Comparison of ENCODE assay signal across 23 cellular contexts in genomic region chr17:19301973-19302372, GRCh38.
A peak's percentile ranks its signal among the peaks of the same experiment; 100 is the strongest.
DNase-seq lines count a peak whose midpoint lies in the region; ATAC-seq and TF ChIP-seq lines count a peak whose summit lies in the region.
"Had no signal": no experiment of that assay in that cellular context is flagged by ENCODE, and none has a peak within 500 bp of the region (broad histone marks: within the 10 kb centered on the region; RNA-seq: fewer than 3 reads in every experiment).

No MANE protein-coding gene starts in this region.

- H2BK5ac ChIP-seq in mesenchymal stem cell (ENCODE audit: low read depth, low read length, poor library complexity, severe bottlenecking), result no peak overlapping the region

- H3K27me3 ChIP-seq in right atrium auricular region, result no peaks in the 10 kb centered on the region
- no peaks in the 10 kb centered on the region for H3K27me3 ChIP-seq in esophagus (ENCODE audit: control insufficient read depth in 1 of 2, insufficient read depth in 2 of 2, low read length in 2 of 2)
- no peaks in the 10 kb centered on the region for H3K27me3 ChIP-seq in parathyroid adenoma (ENCODE audit: control insufficient read depth, insufficient read depth, low read length)
- H3K27me3 ChIP-seq in adrenal gland, result no peaks in the 10 kb centered on the region
- no peaks in the 10 kb centered on the region for H3K27me3 ChIP-seq in H7 (ENCODE audit: control insufficient read depth, insufficient read depth, low read length)
- H3K27me3 ChIP-seq in mesenchymal stem cell (ENCODE audit: control insufficient read depth in 1 of 2, insufficient read depth in 1 of 2, low read length in 2 of 2), result no peaks in the 10 kb centered on the region

- H4K91ac ChIP-seq in mesenchymal stem cell (ENCODE audit: low read length), result no peak overlapping the region

- no peak for TF ChIP-seq POLR2A in adrenal gland (IDR thresholded peaks at IDR 0.05)

- H3K4me2 ChIP-seq in parathyroid adenoma (ENCODE audit: low read length) (no peak overlapping the region), mesenchymal stem cell (ENCODE audit: low read length, poor library complexity, severe bottlenecking) (no peak overlapping the region)

- no peak overlapping the region for H2BK12ac ChIP-seq in mesenchymal stem cell (ENCODE audit: low read length in 2 of 2)

- H3K4ac ChIP-seq in mesenchymal stem cell (ENCODE audit: low read depth in 1 of 2, low read length in 2 of 2), result no peak overlapping the region

- no peak overlapping the region for H3K14ac ChIP-seq in mesenchymal stem cell (ENCODE audit: low read length in 2 of 2)

- H4K8ac ChIP-seq in mesenchymal stem cell (ENCODE audit: low read length), result no peak overlapping the region

- H3K36me3 ChIP-seq in right atrium auricular region (no peaks in the 10 kb centered on the region), esophagus (ENCODE audit: control insufficient read depth in 2 of 2, insufficient read depth in 2 of 2, low read length in 1 of 2) (peaks cover 3 to 27% of the 10 kb centered on the region in 2 donors), parathyroid adenoma (ENCODE audit: control insufficient read depth, insufficient read depth, low read length) (no peaks in the 10 kb centered on the region), adrenal gland (replicated peaks in 1 of 2) (no peaks in the 10 kb centered on the region), H7 (replicated peaks; ENCODE audit: control insufficient read depth, insufficient read depth, low read length) (peaks cover 3% of the 10 kb centered on the region), mesenchymal stem cell (ENCODE audit: control insufficient read depth in 1 of 2, insufficient read depth in 2 of 2, low read depth in 1 of 2, low read length in 2 of 2) (peaks cover 27 to 31% of the 10 kb centered on the region in 2 experiments)

- H3K4me1 ChIP-seq in right atrium auricular region (peaks cover 0 to 94% of the 10 kb centered on the region in 2 donors), esophagus (ENCODE audit: control insufficient read depth in 2 of 2, insufficient read depth in 2 of 2, low read length in 1 of 2) (peaks cover 5 to 20% of the 10 kb centered on the region in 2 donors), parathyroid adenoma (peaks cover 64% of the 10 kb centered on the region), adrenal gland (replicated peaks in 1 of 2) (peaks cover 25 to 65% of the 10 kb centered on the region in 2 donors), mesenchymal stem cell (ENCODE audit: control insufficient read depth, insufficient read depth, low read depth, low read length) (peaks cover 20% of the 10 kb centered on the region)

- intact Hi-C loops in Right ventricle myocardium inferior (cut with DNase I) (no loop called here), adrenal gland (cut with DNase I) (no loop called here)

- H3K4me3 ChIP-seq in right atrium auricular region, result no peak overlapping the region
- H3K4me3 ChIP-seq in esophagus (ENCODE audit: low read depth in 1 of 2, low read length in 2 of 2), result no peak overlapping the region
- H3K4me3 ChIP-seq in parathyroid adenoma (ENCODE audit: low read depth, low read length), result no peak overlapping the region
- H3K4me3 ChIP-seq in adrenal gland, result no peak overlapping the region
- no peak overlapping the region for H3K4me3 ChIP-seq in H7 (ENCODE audit: insufficient read depth, low read depth, low read length)
- no peak overlapping the region for H3K4me3 ChIP-seq in mesenchymal stem cell (ENCODE audit: insufficient read depth in 1 of 2, low read depth in 1 of 2, low read length in 2 of 2)

- ATAC-seq in Right ventricle myocardium inferior, result no peak
- ATAC-seq: activated T-cell treated with anti-CD3 and anti-CD28 coated beads, Interleukin-2, amount 50 U/mL, for 72 hours; CD8-positive, alpha-beta T cell; effector memory CD8-positive, alpha-beta T cell; Panc1 had no signal

- H3K9me3 ChIP-seq in right atrium auricular region, result no peaks in the 10 kb centered on the region
- H3K9me3 ChIP-seq in esophagus (ENCODE audit: control insufficient read depth in 2 of 2, insufficient read depth in 1 of 2, low read depth in 1 of 2, low read length in 1 of 2), result no peaks in the 10 kb centered on the region
- H3K9me3 ChIP-seq in parathyroid adenoma (ENCODE audit: control insufficient read depth, low read length), result no peaks in the 10 kb centered on the region
- H3K9me3 ChIP-seq in adrenal gland (replicated peaks in 1 of 3), result no peaks in the 10 kb centered on the region
- no peaks in the 10 kb centered on the region for H3K9me3 ChIP-seq in mesenchymal stem cell (ENCODE audit: control insufficient read depth, low read length)

- no peak overlapping the region for H2BK120ac ChIP-seq in mesenchymal stem cell (ENCODE audit: low read depth, low read length)

- H3K27ac ChIP-seq in right atrium auricular region (peak overlapping the region; percentile 70 to 78), esophagus (ENCODE audit: low read depth in 2 of 2, low read length in 1 of 2) (peak overlapping the region; percentile 35 to 74), parathyroid adenoma (peak overlapping the region; percentile 95), adrenal gland (peak overlapping the region in 1 of 5 donors; percentile 11), mesenchymal stem cell (ENCODE audit: low read length, poor library complexity, severe bottlenecking) (no peak overlapping the region)

- 89 to 91% methylated on average over 9 of the region's 9 CpGs for WGBS in esophagus, 2 donors
- WGBS in adrenal gland, 4 donors, result 88 to 97% (median 93%) methylated on average over 1 to 9 of the region's 9 CpGs
- WGBS in mesenchymal stem cell, result over 99% methylated on average over 9 of the region's 9 CpGs

- no peak overlapping the region for H3K18ac ChIP-seq in mesenchymal stem cell (ENCODE audit: low read depth in 1 of 2, low read length in 2 of 2)

- no peak overlapping the region for H3K23ac ChIP-seq in mesenchymal stem cell (ENCODE audit: low read length in 2 of 2)

- H3K9ac ChIP-seq in parathyroid adenoma, result no peak overlapping the region
- no peak overlapping the region for H3K9ac ChIP-seq in mesenchymal stem cell (ENCODE audit: low read length)

- H2AK5ac ChIP-seq in mesenchymal stem cell (ENCODE audit: low read length, severe bottlenecking), result no peak overlapping the region

- H3K79me2 ChIP-seq in parathyroid adenoma, result peaks cover 28% of the 10 kb centered on the region

- H2AFZ ChIP-seq in parathyroid adenoma (no peak overlapping the region), mesenchymal stem cell (ENCODE audit: low read depth, low read length) (no peak overlapping the region)

- no peak for DNase-seq in right atrium auricular region (ENCODE audit: low spot score)
- DNase-seq in Right ventricle myocardium inferior (ENCODE audit: missing footprints), result no peak
- DNase-seq in EL, result no peak
- no peak for DNase-seq in adrenal gland
- no peak for DNase-seq in H7
- DNase-seq in mesenchymal stem cell, result no peak
- DNase-seq: activated CD4-positive, alpha-beta T cell treated with anti-CD3 and anti-CD28 coated beads, Interleukin-2, amount 50 U/mL, for 4 hours; activated naive CD4-positive, alpha-beta T cell treated with Interleukin-2 at 50 U/mL for 16 hours; activated T-cell treated with anti-CD3 and anti-CD28 coated beads, Interleukin-2, amount 50 U/mL, for 72 hours; CD8-positive, alpha-beta T cell; DMS 273 treated with DMSO at 0.1 percent for 48 hours; effector memory CD8-positive, alpha-beta T cell; erythroblast; foreskin fibroblast; NCI-H1048; NCI-H187 treated with DMSO at 0.1 percent for 48 hours; NCI-H2227 treated with DMSO at 0.1 percent for 48 hours; NCI-H526 treated with DMSO at 0.1 percent for 48 hours; retina; T1000 had no signal

- H3K79me1 ChIP-seq in mesenchymal stem cell (replicated peaks; ENCODE audit: low read length, poor library complexity, severe bottlenecking), result peaks cover 41% of the 10 kb centered on the region

- no peak overlapping the region for H2BK15ac ChIP-seq in mesenchymal stem cell (ENCODE audit: low read depth, poor library complexity, severe bottlenecking)

- no peak for TF ChIP-seq CTCF in right atrium auricular region (IDR thresholded peaks at IDR 0.05)
- no peak for TF ChIP-seq CTCF in parathyroid adenoma (IDR thresholded peaks at IDR 0.05)
- no peak for TF ChIP-seq CTCF in adrenal gland (IDR thresholded peaks at IDR 0.05)
